ENCODE assay signal across 26 cellular contexts in genomic region chr12:81679614-81680013, GRCh38.
"Had no signal": no experiment of that assay in that cellular context is flagged by ENCODE, and none has a peak within 500 bp of the region (broad histone marks: within the 10 kb centered on the region; RNA-seq: fewer than 3 reads in every experiment).

No MANE protein-coding gene starts in this region.

- H3K27me3 ChIP-seq: neutrophil, right lobe of liver, sigmoid colon, stomach, thyroid gland, tibial nerve, upper lobe of left lung, vagina had no signal

- H3K4me3 ChIP-seq: psoas muscle, right lobe of liver, sigmoid colon, stomach, thoracic aorta, thyroid gland, tibial nerve, upper lobe of left lung, vagina had no signal

- H3K27ac ChIP-seq: neutrophil, parathyroid adenoma, psoas muscle, right lobe of liver, sigmoid colon, stomach, thoracic aorta, thyroid gland, tibial nerve, upper lobe of left lung, vagina had no signal

- ATAC-seq: naive thymus-derived CD8-positive, alpha-beta T cell; natural killer cell treated with Interleukin-12 subunit alpha and Interleukin-12 subunit beta and Interleukin-15 and Interleukin-18, amount 100 ng/mL, for 72 hours; psoas muscle; right cardiac atrium; right lobe of liver; stimulated activated effector memory CD8-positive, alpha-beta T cell treated with anti-CD3 and anti-CD28 coated beads, Interleukin-12 subunit alpha, Interleukin-12 subunit beta, amount 100 ng/mL, for 72 hours; stimulated activated naive B cell treated with anti-CD40 and anti-IgM and Interleukin-4, amounts not matched to agents 10 μg/mL and 1 μg/mL and 100 μg/mL, for 72 hours had no signal

- H3K4me1 ChIP-seq: parathyroid adenoma, psoas muscle, right lobe of liver, sigmoid colon, stomach, thyroid gland, tibial nerve, upper lobe of left lung, vagina had no signal

- DNase-seq: naive thymus-derived CD8-positive, alpha-beta T cell; nephron progenitor cell; nucleus accumbens; posterior cingulate gyrus; psoas muscle; right cardiac atrium; right lobe of liver; sigmoid colon; stimulated activated CD4-positive, alpha-beta T cell treated with anti-CD3 and anti-CD28 coated beads, Interleukin-15, amount 100 ng/mL, for 24 hours; stimulated activated CD4-positive, alpha-beta T cell treated with anti-CD3 and anti-CD28 coated beads, Interleukin-2, amount 100 ng/mL, for 24 hours; stimulated activated CD4-positive, alpha-beta T cell treated with anti-CD3 and anti-CD28 coated beads, Interleukin-2, amount 100 ng/mL, for 48 hours; stimulated activated CD4-positive, alpha-beta T cell treated with anti-CD3 and anti-CD28 coated beads, Interleukin-4, amount 100 ng/mL, for 24 hours; stimulated activated naive B cell treated with anti-CD40 and anti-IgM and Interleukin-4, amounts not matched to agents 10 μg/mL and 1 μg/mL and 100 μg/mL, for 72 hours; stimulated activated naive CD4-positive, alpha-beta T cell treated with Interleukin-2 at 50 U/mL for 16 hours; stomach; thyroid gland; trophoblast cell; upper lobe of left lung had no signal

- FAIRE-seq: urothelium cell line had no signal

- H3K36me3 ChIP-seq: neutrophil, right lobe of liver, sigmoid colon, stomach, thoracic aorta, thyroid gland, tibial nerve, upper lobe of left lung, vagina had no signal

- H3K9me3 ChIP-seq: neutrophil, psoas muscle, right lobe of liver, sigmoid colon, stomach, thoracic aorta, thyroid gland, tibial nerve, upper lobe of left lung, vagina had no signal
